In the genomic region with DNA sequence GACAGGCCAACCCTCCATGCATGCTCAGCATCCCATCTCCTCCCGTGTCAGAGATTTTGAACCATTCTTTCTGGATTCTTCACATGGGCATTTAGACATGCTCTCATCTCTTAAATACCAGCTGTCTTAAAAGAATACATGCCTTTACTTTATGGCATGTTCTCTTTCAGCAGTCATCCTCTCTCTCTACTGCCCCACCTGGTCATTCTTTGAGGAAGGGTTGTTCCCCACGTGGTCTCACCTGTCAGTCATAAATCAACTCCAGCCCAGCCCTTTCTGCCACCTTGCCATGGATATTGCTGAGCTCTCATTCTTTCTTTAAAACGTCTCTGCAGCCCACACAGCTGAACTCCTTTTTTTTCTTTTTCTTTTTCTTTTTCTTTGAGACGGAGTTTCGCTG, we compare ENCODE assay signal across 9 cellular contexts.
DNase-seq lines count a peak whose midpoint lies in the region; ATAC-seq and TF ChIP-seq lines count a peak whose summit lies in the region.
"Had no signal": no experiment of that assay in that cellular context is flagged by ENCODE, and none has a peak within 500 bp of the region (broad histone marks: within the 10 kb centered on the region; RNA-seq: fewer than 3 reads in every experiment).

No MANE protein-coding gene starts in this region.

- DNase-seq in ELR (ENCODE audit: low read depth) (peak; percentile 37), H4 (ENCODE audit: low spot score) (peak; percentile 33), SW480 (ENCODE audit: low spot score) (peak; percentile 36), SK-N-DZ (ENCODE audit: low spot score) (no peak), NCI-H1048 (lab: John Stamatoyannopoulos, UW) (no peak)
- DNase-seq in stimulated activated CD4-positive, alpha-beta T cell treated with anti-CD3 and anti-CD28 coated beads, Interleukin-2, amount 100 ng/mL, for 24 hours, result no peak
- DNase-seq: GOT3 had no signal

- no peaks in the 10 kb centered on the region for H3K9me3 Mint-ChIP-seq in nephron

- peaks cover 11% of the 10 kb centered on the region for H3K36me3 Mint-ChIP-seq in nephron (ENCODE audit: low read depth)

- peak in 2 of 3 experiments; percentile 15 to 27 for TF ChIP-seq CTCF in nephron (IDR thresholded peaks at IDR 0.05; ENCODE audit: unreplicated experiment in 3 of 3)

- H3K4me1 Mint-ChIP-seq in nephron, result peaks cover 31% of the 10 kb centered on the region

- no peak for ATAC-seq in GM21717 (IDR thresholded peaks at IDR 0.05; ENCODE audit: unreplicated experiment)

- peak overlapping the region in 2 of 3 experiments; percentile 20 to 56 for H3K27ac Mint-ChIP-seq in nephron

- no peaks in the 10 kb centered on the region for H3K27me3 Mint-ChIP-seq in nephron (ENCODE audit: low read depth)

- H3K4me3 Mint-ChIP-seq in nephron, result no peak overlapping the region

Comparison
In these comparisons a context has a peak if more than half of its experiments do, and no peak if none do; other contexts are left out.
1. DNase-seq: peak in ELR (single experiment), H4 (single experiment) and SW480 (single experiment); none in stimulated activated CD4-positive, alpha-beta T cell treated with anti-CD3 and anti-CD28 coated beads, Interleukin-2, amount 100 ng/mL, for 24 hours (0 of 2), SK-N-DZ (single experiment) and NCI-H1048 (single experiment).